ENCODE assay signal across 28 cellular contexts in the genomic region with DNA sequence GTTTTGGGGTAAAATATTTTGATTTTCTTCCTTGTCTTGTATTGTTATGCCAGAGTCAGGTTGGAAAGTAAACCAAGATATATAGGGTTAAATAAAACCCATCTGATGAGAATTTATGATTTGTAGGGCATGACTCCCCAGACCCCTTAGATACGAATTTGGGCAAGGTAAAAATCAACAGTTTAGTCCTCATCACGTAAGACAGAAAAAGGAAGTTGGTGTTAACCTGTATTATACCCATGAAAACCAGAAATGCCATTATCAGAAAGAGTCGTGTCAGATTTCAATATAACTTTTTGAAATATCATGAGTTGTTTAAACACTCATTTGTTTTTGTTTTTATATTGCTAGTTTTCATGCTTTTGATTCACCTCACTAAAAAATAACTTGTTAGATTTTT. TPM values are rescaled to one million over a fixed set of nuclear protein-coding genes. Genes with fewer than 3 reads are reported as not detected.
DNase-seq lines count a peak whose midpoint lies in the region; ATAC-seq and TF ChIP-seq lines count a peak whose summit lies in the region.
"Had no signal": no experiment of that assay in that cellular context is flagged by ENCODE, and none has a peak within 500 bp of the region (broad histone marks: within the 10 kb centered on the region; RNA-seq: fewer than 3 reads in every experiment).

No MANE protein-coding gene starts in this region.

- no peak for DNase-seq in stimulated activated naive CD8-positive, alpha-beta T cell treated with anti-CD3 and anti-CD28 coated beads, Interleukin-15, amount 100 ng/mL, for 72 hours
- DNase-seq in stimulated activated naive CD8-positive, alpha-beta T cell treated with anti-CD3 and anti-CD28 coated beads, Interleukin-15, Interleukin-2, amounts not matched to agents 100 U/mL and 50 U/mL, for 24 hours = no peak
- DNase-seq in memory B cell (ENCODE audit: low spot score in 2 of 2) (no peak), hypothalamus (lab: John Stamatoyannopoulos, UW) (no peak), posterior cingulate gyrus (no peak), left lung (no peak)
- DNase-seq: Caco-2; effector CD4-positive, alpha-beta T cell; left ventricle myocardium inferior; mesendoderm; MV-4-11; NCI-H1436; NCI-H2107; nucleus accumbens; right lobe of liver; SHP77; spleen; stimulated activated CD4-positive, alpha-beta T cell treated with anti-CD3 and anti-CD28 coated beads, Interleukin-2, amount 100 ng/mL, for 24 hours; WERI-Rb-1 had no signal

- H3K9me2 ChIP-seq in SU-DHL-6 (replicated peaks; ENCODE audit: insufficient read depth, low read length) = no peaks in the 10 kb centered on the region

- TF ChIP-seq CTCF in SU-DHL-6 (IDR thresholded peaks at IDR 0.05; ENCODE audit: insufficient read depth, low read length, poor library complexity, severe bottlenecking) (no peak), left lung (IDR thresholded peaks at IDR 0.05) (no peak)

- peak overlapping the region in 1 of 2 donors; percentile 69 for H3K27ac Mint-ChIP-seq in stimulated activated naive CD8-positive, alpha-beta T cell treated with anti-CD3 and anti-CD28 coated beads, Interleukin-15, amount 100 ng/mL, for 72 hours
- H3K27ac Mint-ChIP-seq in memory B cell = peak overlapping the region; percentile 95
- H3K27ac Mint-ChIP-seq: activated naive CD4-positive, alpha-beta T cell treated with anti-CD3 and anti-CD28 coated beads, Interleukin-2, amount 50 U/mL, for 72 hours; activated T-helper 2 cell treated with anti-CD3 and anti-CD28 coated beads, Interferon-gamma antibody, Interleukin-2, Interleukin-4, amounts not matched to agents 10 μg/mL and 5 μg/mL and 100 μg/mL, durations not matched to agents 14 hours and 24 hours and 36 hours had no signal

- H3K36me3 ChIP-seq in SU-DHL-6 (ENCODE audit: low read length) = peaks cover 81% of the 10 kb centered on the region
- H3K36me3 ChIP-seq in left lung = peaks cover 0 to 78% of the 10 kb centered on the region in 2 donors

- H3K4me1 Mint-ChIP-seq in stimulated activated naive CD8-positive, alpha-beta T cell treated with anti-CD3 and anti-CD28 coated beads, Interleukin-15, amount 100 ng/mL, for 72 hours = peaks cover 76% of the 10 kb centered on the region
- peaks cover 61% of the 10 kb centered on the region for H3K4me1 Mint-ChIP-seq in memory B cell

- H3K4me2 ChIP-seq in SU-DHL-6 (ENCODE audit: low read depth, low read length, poor library complexity, severe bottlenecking) = peak overlapping the region; percentile 34
- H3K4me2 ChIP-seq: KMS-11 had no signal

- H3K36me3 Mint-ChIP-seq in memory B cell = peaks cover 53% of the 10 kb centered on the region

- peaks cover 99% of the 10 kb centered on the region for H3K79me2 ChIP-seq in SU-DHL-6 (ENCODE audit: insufficient read depth, low read length)

- peaks cover 0 to 45% of the 10 kb centered on the region in 2 donors for H3K4me1 ChIP-seq in left lung
- H3K4me1 ChIP-seq: ascending aorta, Caco-2, prostate gland had no signal

- intact Hi-C loops in posterior cingulate gyrus (cut with DNase I) (no loop called here), left lung (cut with DNase I) (no loop called here)

- H3K4me3 Mint-ChIP-seq in stimulated activated naive CD8-positive, alpha-beta T cell treated with anti-CD3 and anti-CD28 coated beads, Interleukin-15, amount 100 ng/mL, for 72 hours = peak overlapping the region; percentile 21 to 37
- H3K4me3 Mint-ChIP-seq in memory B cell = peak overlapping the region; percentile 68

- H3K9me3 Mint-ChIP-seq in stimulated activated naive CD8-positive, alpha-beta T cell treated with anti-CD3 and anti-CD28 coated beads, Interleukin-15, amount 100 ng/mL, for 72 hours = no peaks in the 10 kb centered on the region
- H3K9me3 Mint-ChIP-seq in memory B cell = no peaks in the 10 kb centered on the region
- H3K9me3 Mint-ChIP-seq: activated T-helper 2 cell treated with anti-CD3 and anti-CD28 coated beads, Interferon-gamma antibody, Interleukin-2, Interleukin-4, amounts not matched to agents 10 μg/mL and 5 μg/mL and 100 μg/mL, durations not matched to agents 14 hours and 24 hours and 36 hours had no signal

- H3K27me3 Mint-ChIP-seq in stimulated activated naive CD8-positive, alpha-beta T cell treated with anti-CD3 and anti-CD28 coated beads, Interleukin-15, amount 100 ng/mL, for 72 hours = no peaks in the 10 kb centered on the region
- no peaks in the 10 kb centered on the region for H3K27me3 Mint-ChIP-seq in memory B cell

- no peak overlapping the region for H3K9ac ChIP-seq in SU-DHL-6 (ENCODE audit: low read length)
- H3K9ac ChIP-seq: KMS-11 had no signal

- H3K27ac ChIP-seq in SU-DHL-6 (ENCODE audit: low read depth, low read length) (peak overlapping the region; percentile 34), left lung (no peak overlapping the region)
- H3K27ac ChIP-seq: ascending aorta, cardiac muscle cell, KMS-11, left ventricle myocardium inferior, prostate gland, right lobe of liver, tibial nerve, WERI-Rb-1 had no signal

- H3K4me3 ChIP-seq in SU-DHL-6 (ENCODE audit: insufficient read depth, low read length, poor library complexity, severe bottlenecking) = no peak overlapping the region
- no peak overlapping the region for H3K4me3 ChIP-seq in left lung
- H3K4me3 ChIP-seq: ascending aorta, cardiac muscle cell, HAP-1, left ventricle myocardium inferior, prostate gland, right lobe of liver, spleen, tibial nerve had no signal

- peaks cover 18% of the 10 kb centered on the region for H4K20me1 ChIP-seq in SU-DHL-6 (ENCODE audit: low read depth, low read length)

- no peak overlapping the region for H2AFZ ChIP-seq in SU-DHL-6 (ENCODE audit: low read depth, low read length, severe bottlenecking)

- H3K27me3 ChIP-seq in SU-DHL-6 (ENCODE audit: low read length) (no peaks in the 10 kb centered on the region), left lung (no peaks in the 10 kb centered on the region)
- H3K27me3 ChIP-seq: ascending aorta, cardiac muscle cell, right lobe of liver, spleen, tibial nerve had no signal

- ATAC-seq in stimulated activated naive CD8-positive, alpha-beta T cell treated with anti-CD3 and anti-CD28 coated beads, Interleukin-15, amount 100 ng/mL, for 72 hours = no peak
- no peak for ATAC-seq in stimulated activated naive CD8-positive, alpha-beta T cell treated with anti-CD3 and anti-CD28 coated beads, Interleukin-15, Interleukin-2, amounts not matched to agents 100 U/mL and 50 U/mL, for 24 hours
- peak; percentile 71 for ATAC-seq in memory B cell (ENCODE audit: low read depth)
- ATAC-seq in left lung = no peak
- ATAC-seq: activated naive CD4-positive, alpha-beta T cell treated with anti-CD3 and anti-CD28 coated beads, Interleukin-2, amount 50 U/mL, for 72 hours had no signal

- peaks cover 19% of the 10 kb centered on the region; the same call in 1 of the 2 replicates for H3F3A ChIP-seq in SU-DHL-6 (ENCODE audit: insufficient read depth)

- H3K9me3 ChIP-seq in SU-DHL-6 (ENCODE audit: insufficient read depth, low read length) (no peaks in the 10 kb centered on the region), left lung (no peaks in the 10 kb centered on the region)
- H3K9me3 ChIP-seq: ascending aorta, Caco-2, HAP-1, prostate gland, right lobe of liver, spleen, tibial nerve had no signal

RNA-seq across cellular contexts. Expression of a gene that starts 11.8 kb away (rescaled TPM):
- 10 to 100 TPM; 40.4 to 54.2 TPM for total RNA-seq in left lung

RNA-seq across cellular contexts. Expression of a gene that starts 11.9 kb away (rescaled TPM):
- 10 to 100 TPM; 41.3 to 57.7 TPM for total RNA-seq in left lung

RNA-seq across cellular contexts. Expression of a gene that starts 48.6 kb away (rescaled TPM):
- total RNA-seq in left lung = 10 to 100 TPM; 56.6 to 78.8 TPM
